Comparison of ENCODE assay signal across 9 cellular contexts in the genomic region with DNA sequence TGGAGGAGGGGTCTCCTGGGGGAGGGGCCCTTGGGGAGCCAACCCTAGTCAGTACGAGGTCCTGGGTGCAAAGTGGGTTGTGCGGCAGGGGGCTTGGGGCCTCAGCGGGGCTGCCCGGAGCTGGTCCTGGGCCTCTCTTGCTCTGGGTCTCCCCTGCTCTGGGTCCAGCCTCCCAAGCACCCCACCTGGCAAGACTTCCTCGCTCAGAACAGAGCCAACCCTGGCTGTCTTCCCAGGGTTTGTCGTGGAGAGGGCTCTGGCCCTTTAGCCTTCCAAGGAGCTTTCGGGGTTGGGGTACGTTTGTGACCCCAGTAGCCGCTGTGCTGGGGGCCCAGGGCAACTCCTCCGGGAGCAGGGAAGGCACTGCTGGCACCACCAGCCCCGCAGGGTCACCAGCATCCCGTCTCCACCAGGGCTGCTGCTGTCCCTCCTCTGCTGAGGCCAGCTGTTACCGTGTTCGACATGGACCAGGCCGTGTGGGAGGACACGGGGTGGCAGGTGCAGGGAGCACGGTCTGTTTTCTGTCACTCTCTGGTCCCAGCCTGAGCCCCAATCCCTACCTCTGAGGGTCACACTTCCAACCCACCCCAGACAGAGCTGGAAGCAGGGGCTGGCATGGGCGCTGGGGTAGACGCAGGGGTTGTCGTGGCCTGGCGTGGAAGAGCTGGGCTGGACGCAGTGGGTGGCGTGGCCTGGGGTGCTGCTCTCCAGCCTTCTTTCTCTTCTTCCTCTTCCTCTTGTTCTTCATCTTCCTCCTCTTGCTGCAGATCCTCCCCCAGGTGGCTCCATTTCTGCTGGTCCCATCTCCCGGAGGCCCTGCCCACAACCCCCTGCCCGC. TPM values are rescaled to one million over a fixed set of nuclear protein-coding genes. Genes with fewer than 3 reads are reported as not detected.
A peak's percentile ranks its signal among the peaks of the same experiment; 100 is the strongest.
DNase-seq lines count a peak whose midpoint lies in the region; FAIRE-seq and TF ChIP-seq lines count a peak whose summit lies in the region.
"Had no signal": no experiment of that assay in that cellular context is flagged by ENCODE, and none has a peak within 500 bp of the region (broad histone marks: within the 10 kb centered on the region; RNA-seq: fewer than 3 reads in every experiment).

No MANE protein-coding gene starts in this region.

- CTCF ChIA-PET in activated CD4-positive, alpha-beta T cell treated with anti-CD3 and anti-CD28 coated beads, Interleukin-2, amount 10 ng/mL, durations not matched to agents 7 days and 5 days (lab: Charles Lee), result interaction anchor here (0.8 to 1.3 kb wide), 3 partner anchors 11 to 358 kb away, joined by 3 read pairs; no protein-coding TSS in a partner anchor

- peaks cover 5% of the 10 kb centered on the region for H3K36me3 ChIP-seq in mucosa of stomach (ENCODE audit: control insufficient read depth, insufficient read depth, low read length)

- H3K9me3 Mint-ChIP-seq in activated CD4-positive, alpha-beta T cell treated with anti-CD3 and anti-CD28 coated beads, Interleukin-2, amount 10 ng/mL, durations not matched to agents 7 days and 5 days, result no peaks in the 10 kb centered on the region
- H3K9me3 Mint-ChIP-seq in type B pancreatic cell, result no peaks in the 10 kb centered on the region

- H3K27ac Mint-ChIP-seq in activated CD4-positive, alpha-beta T cell treated with anti-CD3 and anti-CD28 coated beads, Interleukin-2, amount 10 ng/mL, durations not matched to agents 7 days and 5 days, result peak overlapping the region; percentile 36
- peak overlapping the region; percentile 88 for H3K27ac Mint-ChIP-seq in type B pancreatic cell

- FAIRE-seq in RCC 7860 (lab: Jason Lieb, UNC), result no peak

- no peak for TF ChIP-seq CTCF in type B pancreatic cell (conservative IDR thresholded peaks at IDR 0.05)

- H3K9ac ChIP-seq in mucosa of stomach (ENCODE audit: low read length), result peak overlapping the region; percentile 90

- H3K4me1 Mint-ChIP-seq in activated CD4-positive, alpha-beta T cell treated with anti-CD3 and anti-CD28 coated beads, Interleukin-2, amount 10 ng/mL, durations not matched to agents 7 days and 5 days, result peaks cover 33% of the 10 kb centered on the region
- peaks cover 40% of the 10 kb centered on the region for H3K4me1 Mint-ChIP-seq in type B pancreatic cell (ENCODE audit: unreplicated experiment)

- H3K9me3 ChIP-seq in mucosa of stomach (ENCODE audit: control insufficient read depth, low read length), result no peaks in the 10 kb centered on the region

- POLR2A ChIA-PET in activated CD4-positive, alpha-beta T cell treated with anti-CD3 and anti-CD28 coated beads, Interleukin-2, amount 10 ng/mL, durations not matched to agents 7 days and 5 days (lab: Charles Lee), result no interaction called here

- DNase-seq in activated CD4-positive, alpha-beta T cell treated with anti-CD3 and anti-CD28 coated beads, Interleukin-2, amount 10 ng/mL, durations not matched to agents 7 days and 5 days, result no peak
- no peak for DNase-seq in activated CD4-positive, alpha-beta T cell treated with anti-CD3 and anti-CD28 coated beads, Interleukin-2, amount 50 U/mL, for 4 hours
- DNase-seq in type B pancreatic cell (ENCODE audit: extremely low spot score, unreplicated experiment) (no peak), NCI-H1048 (lab: John Stamatoyannopoulos, UW) (no peak), RCC 7860 (ENCODE audit: low spot score) (no peak), A172 (ENCODE audit: low spot score) (no peak)
- DNase-seq: foreskin melanocyte had no signal

- H3K27me3 ChIP-seq in mucosa of stomach (ENCODE audit: control insufficient read depth, insufficient read depth, low read length), result no peaks in the 10 kb centered on the region

- no peak overlapping the region for H3K4me3 Mint-ChIP-seq in activated CD4-positive, alpha-beta T cell treated with anti-CD3 and anti-CD28 coated beads, Interleukin-2, amount 10 ng/mL, durations not matched to agents 7 days and 5 days
- no peak overlapping the region for H3K4me3 Mint-ChIP-seq in type B pancreatic cell

- peaks cover 73% of the 10 kb centered on the region for H3K4me1 ChIP-seq in mucosa of stomach (ENCODE audit: control insufficient read depth, insufficient read depth, low read length)

- H3K27ac ChIP-seq in angular gyrus (ENCODE audit: low read depth, low read length), result peak overlapping the region; percentile 65

- H3K4me3 ChIP-seq in mucosa of stomach (ENCODE audit: low read length), result no peak overlapping the region

- H3K27me3 Mint-ChIP-seq in activated CD4-positive, alpha-beta T cell treated with anti-CD3 and anti-CD28 coated beads, Interleukin-2, amount 10 ng/mL, durations not matched to agents 7 days and 5 days, result no peaks in the 10 kb centered on the region
- no peaks in the 10 kb centered on the region for H3K27me3 Mint-ChIP-seq in type B pancreatic cell

- no peaks in the 10 kb centered on the region for H3K36me3 Mint-ChIP-seq in activated CD4-positive, alpha-beta T cell treated with anti-CD3 and anti-CD28 coated beads, Interleukin-2, amount 10 ng/mL, durations not matched to agents 7 days and 5 days (ENCODE audit: low read depth)
- peaks cover 8% of the 10 kb centered on the region for H3K36me3 Mint-ChIP-seq in type B pancreatic cell

RNA-seq across cellular contexts. Expression of a gene that starts 22.9 kb away (rescaled TPM):
- total RNA-seq in activated CD4-positive, alpha-beta T cell treated with anti-CD3 and anti-CD28 coated beads, Interleukin-2, amount 10 ng/mL, durations not matched to agents 7 days and 5 days, result 1 to 10 TPM; 8.1 to 9.3 TPM
- 22.6 and 41.4 TPM in 2 replicates for total RNA-seq in type B pancreatic cell (ENCODE audit: low replicate concordance)
- total RNA-seq in A172 (2014; rRNA removed; shearing (Covaris generic)), result 12.1 and 20.9 TPM in 2 replicates
